Comparison of ENCODE assay signal across 1 cellular context in the genomic region with DNA sequence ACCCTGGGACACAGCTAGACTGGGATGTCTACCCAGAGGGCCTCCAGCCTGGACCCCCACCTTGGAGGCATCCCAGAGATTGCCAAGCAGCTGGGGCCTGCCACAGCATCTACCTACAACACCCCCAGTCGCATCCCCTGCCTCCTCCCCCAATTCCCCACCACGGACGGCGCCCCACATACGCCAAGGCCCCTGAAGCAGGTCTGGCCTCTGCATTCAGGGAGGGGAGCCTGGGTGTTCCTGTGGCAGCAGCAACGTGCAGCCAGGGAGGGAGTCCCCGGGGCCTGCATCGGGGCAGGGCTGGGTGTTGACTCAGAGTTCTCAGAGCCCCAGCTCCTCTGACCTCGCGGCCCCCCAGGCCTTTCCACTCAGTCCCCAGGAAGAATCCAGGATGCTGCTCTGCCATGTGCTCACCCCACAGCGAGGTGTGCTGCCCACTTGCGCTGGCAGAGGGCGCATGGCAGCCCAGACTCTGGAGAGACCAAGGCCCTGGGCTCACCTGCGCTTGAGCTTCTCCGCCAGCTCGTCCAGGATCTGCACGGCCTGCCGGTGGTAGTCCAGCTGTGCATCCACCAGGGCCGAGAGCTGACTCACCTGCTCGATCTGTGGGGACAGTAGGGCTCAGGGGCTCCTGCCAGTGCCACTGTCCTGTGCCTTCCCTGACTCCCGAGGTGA.
TF ChIP-seq lines count a peak whose summit lies in the region.

No MANE protein-coding gene starts in this region.

TF ChIP-seq in endothelial cell of umbilical vein, 7 proteins besides CTCF, POLR2A, EP300 and RAD21:
- TF ChIP-seq MYC (IDR thresholded peaks at IDR 0.05; ENCODE audit: low read depth, low read length) (no peak), POLR2AphosphoS5 (IDR thresholded peaks at IDR 0.05; ENCODE audit: insufficient read depth, low read depth, low read length) (peak; percentile 17)
